In genomic region chr17:8152981-8153549, GRCh38 we compare ENCODE assay signal across 8 cellular contexts. TPM values are rescaled to one million over a fixed set of nuclear protein-coding genes. Genes with fewer than 3 reads are reported as not detected.
A peak's percentile ranks its signal among the peaks of the same experiment; 100 is the strongest.
DNase-seq lines count a peak whose midpoint lies in the region; ATAC-seq and TF ChIP-seq lines count a peak whose summit lies in the region.

No MANE protein-coding gene starts in this region.

- no peak for ATAC-seq in naive B cell (ENCODE audit: low read depth in 2 of 2)

- H3K27me3 ChIP-seq in A673 (replicated peaks; ENCODE audit: insufficient read depth, low read depth, low read length, poor library complexity) (no peaks in the 10 kb centered on the region), HUES64 (ENCODE audit: insufficient read depth, low read length) (no peaks in the 10 kb centered on the region), duodenal mucosa (ENCODE audit: control insufficient read depth in 1 of 2, insufficient read depth in 2 of 2, low read length in 2 of 2) (no peaks in the 10 kb centered on the region)

- POLR2A ChIA-PET in A673 (lab: Charles Lee; ENCODE audit: low non-redundant PET) = interaction anchor here (0.5 kb wide), 1 partner anchor 48 kb away, joined by 4 read pairs; no protein-coding TSS in a partner anchor

- H3K36me3 ChIP-seq in A673 (ENCODE audit: insufficient read depth, low read length, poor library complexity, severe bottlenecking) (peaks cover 21% of the 10 kb centered on the region), HUES64 (ENCODE audit: insufficient read depth, low read length) (peaks cover 18% of the 10 kb centered on the region), duodenal mucosa (ENCODE audit: control insufficient read depth in 1 of 2, insufficient read depth in 2 of 2, low read length in 2 of 2) (peaks cover 22 to 23% of the 10 kb centered on the region in 2 donors)

- H3K27me3 Mint-ChIP-seq in naive B cell (no peaks in the 10 kb centered on the region), Calu3 (ENCODE audit: unreplicated experiment) (no peaks in the 10 kb centered on the region)

- peak overlapping the region in 5 of 8 donors; percentile 66 to 96 (median 94) for H3K4me3 Mint-ChIP-seq in naive B cell
- H3K4me3 Mint-ChIP-seq in Calu3 (ENCODE audit: low read depth, unreplicated experiment) = no peak overlapping the region

- H3K27ac ChIP-seq in A673 (ENCODE audit: low read depth, low read length, poor library complexity, severe bottlenecking) (peak overlapping the region; percentile 97), HUES64 (ENCODE audit: low read depth, low read length) (peak overlapping the region; percentile 91; the same call in 1 of the 2 replicates), duodenal mucosa (ENCODE audit: low read depth, low read length) (peak overlapping the region; percentile 98)

- H3K36me3 Mint-ChIP-seq in naive B cell (peaks cover 0 to 8% of the 10 kb centered on the region in 2 donors), Calu3 (ENCODE audit: insufficient read depth, unreplicated experiment) (peaks cover 7% of the 10 kb centered on the region)

- peak overlapping the region in 1 of 6 donors; percentile 78 for H3K27ac Mint-ChIP-seq in naive B cell
- no peak overlapping the region for H3K27ac Mint-ChIP-seq in Calu3 (ENCODE audit: unreplicated experiment)

- intact Hi-C loops in A673 (cut with micrococcal nuclease; ENCODE audit: unreplicated experiment) = loop anchor here (1.0 kb wide), 1 partner anchor 14 kb away; no protein-coding TSS in a partner anchor
- intact Hi-C loops in Calu3 (cut with micrococcal nuclease; ENCODE audit: unreplicated experiment) = no loop called here

- 82% methylated on average over 9 of the region's 9 CpGs for WGBS in HUES64

- CTCF ChIA-PET in A673 (lab: Charles Lee) (no interaction called here), Calu3 (lab: Charles Lee) (interaction anchor here (0.8 to 1.1 kb wide), 2 partner anchors 26 to 68 kb away, joined by 3 to 7 read pairs; no protein-coding TSS in a partner anchor)

- H3K9me3 ChIP-seq in A673 (ENCODE audit: low read depth, low read length, poor library complexity, severe bottlenecking) (no peaks in the 10 kb centered on the region), HUES64 (ENCODE audit: insufficient read depth, low read depth, low read length) (no peaks in the 10 kb centered on the region), duodenal mucosa (ENCODE audit: control insufficient read depth in 1 of 2, low read length in 2 of 2) (no peaks in the 10 kb centered on the region)

- H3K9ac ChIP-seq in HUES64 (ENCODE audit: low read depth, low read length) (no peak overlapping the region), duodenal mucosa (ENCODE audit: low read depth in 1 of 2, low read length in 2 of 2) (peak overlapping the region; percentile 99 to 100)

- H3K9me3 Mint-ChIP-seq in naive B cell (no peaks in the 10 kb centered on the region), Calu3 (ENCODE audit: low read depth, unreplicated experiment) (no peaks in the 10 kb centered on the region)

- peaks cover 18 to 47% (median 26%) of the 10 kb centered on the region in 3 donors for H3K4me1 Mint-ChIP-seq in naive B cell
- no peaks in the 10 kb centered on the region for H3K4me1 Mint-ChIP-seq in Calu3 (ENCODE audit: low read depth, unreplicated experiment)

- no peak overlapping the region for H3K4me3 ChIP-seq in A673 (ENCODE audit: low read depth, low read length, poor library complexity, severe bottlenecking)
- H3K4me3 ChIP-seq in HUES64 (ENCODE audit: low read length) = peak overlapping the region; percentile 63; the same call in 1 of the 2 replicates
- H3K4me3 ChIP-seq in duodenal mucosa (ENCODE audit: low read depth in 1 of 2, low read length in 2 of 2) = peak overlapping the region; percentile 53 to 82

- no peak for DNase-seq in A673 (ENCODE audit: low spot score)
- no peak for DNase-seq in naive B cell
- DNase-seq in NCI-H2196 (lab: John Stamatoyannopoulos, UW; ENCODE audit: unreplicated experiment) = no peak
- no peak for DNase-seq in NCI-H345 (lab: John Stamatoyannopoulos, UW)
- DNase-seq in T1000 (lab: John Stamatoyannopoulos, UW) = no peak
- no peak for DNase-seq in Calu3

- BruUV-seq in A673 (replicated peaks; lab: Mats Ljungman, UMichigan) = no TSS peak
- BruUV-seq in Calu3 (replicated peaks; lab: Mats Ljungman, UMichigan) = no TSS peak

- H3K4me1 ChIP-seq in A673 (ENCODE audit: insufficient read depth, low read length, poor library complexity, severe bottlenecking) = peaks cover 43% of the 10 kb centered on the region
- H3K4me1 ChIP-seq in HUES64 (ENCODE audit: insufficient read depth, low read length) = peaks cover 31% of the 10 kb centered on the region
- H3K4me1 ChIP-seq in duodenal mucosa (ENCODE audit: control insufficient read depth in 1 of 2, insufficient read depth in 2 of 2, low read length in 2 of 2) = peaks cover 41 to 52% of the 10 kb centered on the region in 2 donors

- TF ChIP-seq CTCF in A673 (conservative IDR thresholded peaks at IDR 0.05; ENCODE audit: low read depth, low read length) = no peak
- TF ChIP-seq CTCF in Calu3 (IDR thresholded peaks at IDR 0.05; ENCODE audit: unreplicated experiment) = no peak

RNA-seq across cellular contexts. Expression of gene PER1, which starts 0.9 kb away (rescaled TPM):
- total RNA-seq in A673 (2021) = 47.1 and 50.0 TPM in 2 replicates
- polyA plus RNA-seq in HUES64 (2013, experiment 1 of 2) = 14.0 TPM
- polyA plus RNA-seq in HUES64 (2013, experiment 2 of 2) = 18.1 TPM
- 10 to 100 TPM in 5 of 6 donors, 1 to 10 TPM in 1; 4.5 to 20.9 (median 13.5) TPM for polyA plus RNA-seq in naive B cell (ENCODE audit: low read depth in 6 of 6)
- 16.1 and 17.0 TPM in 2 replicates for total RNA-seq in Calu3 (2022)

RNA-seq across cellular contexts. Expression of gene VAMP2, which starts 9.7 kb away (rescaled TPM):
- total RNA-seq in A673 (2021) = 41.3 and 51.0 TPM in 2 replicates
- polyA plus RNA-seq in HUES64 (2013, experiment 1 of 2) = 14.3 TPM
- 18.9 TPM for polyA plus RNA-seq in HUES64 (2013, experiment 2 of 2)
- 10 to 100 TPM; 37.8 to 89.1 (median 65.9) TPM for polyA plus RNA-seq in naive B cell (ENCODE audit: low read depth in 6 of 6)
- 18.1 and 22.1 TPM in 2 replicates for total RNA-seq in Calu3 (2022)

RNA-seq across cellular contexts. Expression of gene TMEM107, which starts 23.1 kb away (rescaled TPM):
- 19.4 and 25.3 TPM in 2 replicates for total RNA-seq in A673 (2021)
- 29.8 TPM for polyA plus RNA-seq in HUES64 (2013, experiment 1 of 2)
- polyA plus RNA-seq in HUES64 (2013, experiment 2 of 2) = 35.4 TPM
- polyA plus RNA-seq in naive B cell (ENCODE audit: low read depth in 6 of 6) = 10 to 100 TPM; 29.9 to 42.3 (median 34.7) TPM
- total RNA-seq in Calu3 (2022) = 12.2 and 13.5 TPM in 2 replicates

RNA-seq across cellular contexts. Expression of gene HES7, which starts 29.2 kb away (rescaled TPM):
- total RNA-seq in A673 (2021) (1.7 and 3.9 TPM in 2 replicates), Calu3 (2022) (0.28 and 0.69 TPM in 2 replicates)
- 0.85 TPM for polyA plus RNA-seq in HUES64 (2013, experiment 1 of 2)
- 0.89 TPM for polyA plus RNA-seq in HUES64 (2013, experiment 2 of 2)
- polyA plus RNA-seq in naive B cell (ENCODE audit: low read depth in 6 of 6) = not detected

RNA-seq across cellular contexts. Expression of gene ALOXE3, which starts 34.8 kb away (rescaled TPM):
- total RNA-seq in A673 (2021) (not detected in 2 replicates), Calu3 (2022) (0.20 TPM in 1 of 2 replicates, not detected in the other)
- not detected for polyA plus RNA-seq in HUES64 (2013, experiment 1 of 2)
- polyA plus RNA-seq in HUES64 (2013, experiment 2 of 2) = not detected
- polyA plus RNA-seq in naive B cell (ENCODE audit: low read depth in 6 of 6) = not detected
